ENCODE assay signal across 28 cellular contexts in the genomic region with DNA sequence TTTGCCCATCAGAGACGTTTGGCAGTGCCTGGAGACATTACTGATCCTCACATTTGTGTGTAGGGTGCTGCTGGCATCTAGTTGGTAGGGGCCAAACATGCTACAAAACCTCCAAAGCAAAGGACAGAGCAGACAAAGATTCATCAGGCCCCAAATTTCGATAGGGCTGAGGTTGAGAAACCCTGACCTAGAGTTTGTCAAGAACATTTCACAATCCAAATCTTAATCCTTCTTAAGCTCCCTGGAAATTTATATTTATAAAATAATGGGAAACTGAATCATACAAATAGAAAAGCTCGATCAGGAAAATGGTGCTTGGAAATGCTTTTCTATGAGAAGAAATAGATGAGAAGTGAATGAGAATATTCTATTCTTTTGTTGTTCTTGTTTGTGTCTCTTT.
"Had no signal": no experiment of that assay in that cellular context is flagged by ENCODE, and none has a peak within 500 bp of the region (broad histone marks: within the 10 kb centered on the region; RNA-seq: fewer than 3 reads in every experiment).

No MANE protein-coding gene starts in this region.

- H3K4me3 ChIP-seq: body of pancreas, colonic mucosa, esophagus squamous epithelium had no signal

- H3K36me3 ChIP-seq: colonic mucosa, esophagus squamous epithelium had no signal

- H3K27me3 ChIP-seq: body of pancreas, colonic mucosa, esophagus squamous epithelium had no signal

- H3K27ac ChIP-seq: body of pancreas, colonic mucosa, epithelial cell of prostate, esophagus squamous epithelium had no signal

- H3K9me3 ChIP-seq: body of pancreas, colonic mucosa, esophagus squamous epithelium had no signal

- DNase-seq: activated CD4-positive, alpha-beta memory T cell treated with anti-CD3 and anti-CD28 coated beads for 36 hours; activated CD4-positive, alpha-beta T cell treated with anti-CD3 and anti-CD28 coated beads for 36 hours; activated CD4-positive, alpha-beta T cell treated with anti-CD3 and anti-CD28 coated beads, Interleukin-2, amount 10 ng/mL, durations not matched to agents 24 days and 14 days; activated CD4-positive, CD25-positive, alpha-beta regulatory T cell; activated CD4-positive, CD25-positive, alpha-beta regulatory T cell treated with anti-CD3 and anti-CD28 coated beads, Interleukin-2, amount 50 U/mL, for 72 hours; activated CD8-positive, alpha-beta memory T cell treated with anti-CD3 and anti-CD28 coated beads, Interleukin-2, amount 10 ng/mL, durations not matched to agents 7 days and 5 days; activated CD8-positive, alpha-beta memory T cell treated with anti-CD3 and anti-CD28 coated beads, Interleukin-2, amount 50 U/mL, for 4 hours; activated CD8-positive, alpha-beta T cell treated with anti-CD3 and anti-CD28 coated beads, Interleukin-2, amount 10 ng/mL, durations not matched to agents 7 days and 5 days; activated effector memory CD4-positive, alpha-beta T cell treated with anti-CD3 and anti-CD28 coated beads, Interleukin-2, amount 50 U/mL, for 16 hours; activated naive CD4-positive, alpha-beta T cell treated with anti-CD3 and anti-CD28 coated beads for 36 hours; activated naive CD8-positive, alpha-beta T cell treated with anti-CD3 and anti-CD28 coated beads for 36 hours; activated naive CD8-positive, alpha-beta T cell treated with anti-CD3 and anti-CD28 coated beads, Interleukin-2, amount 50 U/mL, for 24 hours; activated T-cell treated with anti-CD3 and anti-CD28 coated beads, Interleukin-2, amount 50 U/mL, for 1 hour; activated T-cell treated with anti-CD3 and anti-CD28 coated beads, Interleukin-2, amount 50 U/mL, for 48 hours; amniotic stem cell; aorta; body of pancreas; central memory CD4-positive, alpha-beta T cell; cerebellar nuclear complex; colonic mucosa; effector CD8-positive, alpha-beta T cell; esophagus squamous epithelium; foreskin fibroblast; head of caudate nucleus; T-cell; T-helper 17 cell; T1000 had no signal

- H3K4me1 ChIP-seq: body of pancreas, colonic mucosa had no signal
